In genomic region chr7:18497082-18497481, GRCh38 we compare ENCODE assay signal across 10 cellular contexts. TPM values are rescaled to one million over a fixed set of nuclear protein-coding genes. Genes with fewer than 3 reads are reported as not detected.
A peak's percentile ranks its signal among the peaks of the same experiment; 100 is the strongest.
DNase-seq lines count a peak whose midpoint lies in the region; ATAC-seq and TF ChIP-seq lines count a peak whose summit lies in the region.
"Had no signal": no experiment of that assay in that cellular context is flagged by ENCODE, and none has a peak within 500 bp of the region (broad histone marks: within the 10 kb centered on the region; RNA-seq: fewer than 3 reads in every experiment).

No MANE protein-coding gene starts in this region.

- no peak overlapping the region for H2BK20ac ChIP-seq in H9 (ENCODE audit: low read depth, low read length, poor library complexity, severe bottlenecking)

- H3K9ac ChIP-seq in H9 (ENCODE audit: extremely low read depth, insufficient read length, low read length) (no peak overlapping the region), neural progenitor cell (no peak overlapping the region)

- H3K4me1 Mint-ChIP-seq in Calu3 (ENCODE audit: low read depth, unreplicated experiment) (peaks cover 57% of the 10 kb centered on the region), H9 (peaks cover 48 to 55% of the 10 kb centered on the region in 2 experiments), brain (peaks cover 92% of the 10 kb centered on the region), neural progenitor cell (peaks cover 53% of the 10 kb centered on the region)

- no peak overlapping the region for H4K5ac ChIP-seq in H9 (ENCODE audit: insufficient read length, low read depth, low read length)

- DNase-seq in Calu3: no peak
- no peak for DNase-seq in H9
- no peak for DNase-seq in neural progenitor cell (ENCODE audit: low spot score)
- DNase-seq in Ammon's horn (ENCODE audit: low spot score): no peak
- DNase-seq in stimulated activated naive CD4-positive, alpha-beta T cell (lab: John Stamatoyannopoulos, UW): no peak
- DNase-seq: activated naive CD8-positive, alpha-beta T cell treated with anti-CD3 and anti-CD28 coated beads, Interleukin-2, amount 10 ng/mL, durations not matched to agents 7 days and 5 days; effector memory CD4-positive, alpha-beta T cell; mucosa of descending colon had no signal

- H3K27me3 Mint-ChIP-seq in Calu3 (ENCODE audit: unreplicated experiment) (no peaks in the 10 kb centered on the region), H9 (ENCODE audit: low read depth) (no peaks in the 10 kb centered on the region), brain (peaks cover 9% of the 10 kb centered on the region), neural progenitor cell (ENCODE audit: insufficient read depth, low read depth) (peaks cover 2% of the 10 kb centered on the region)
- H3K27me3 Mint-ChIP-seq: activated naive CD8-positive, alpha-beta T cell treated with anti-CD3 and anti-CD28 coated beads, Interleukin-2, amount 10 ng/mL, durations not matched to agents 7 days and 5 days had no signal

- no CpG with 5 or more reads among the region's 3 CpGs for WGBS in H9 (ENCODE audit: extremely low coverage, insufficient read length, low lambda C conversion rate)

- H3K27ac ChIP-seq in H9 (ENCODE audit: insufficient read length, low read depth, low read length): no peak overlapping the region
- H3K27ac ChIP-seq in neural progenitor cell: no peak overlapping the region

- no peaks in the 10 kb centered on the region for H3K4me1 ChIP-seq in H9 (ENCODE audit: insufficient read depth, low read length)
- peaks cover 34% of the 10 kb centered on the region for H3K4me1 ChIP-seq in neural progenitor cell

- no peak overlapping the region for H4K8ac ChIP-seq in H9 (replicated peaks; ENCODE audit: insufficient read length, low read depth, low read length)

- no peak overlapping the region for H2BK12ac ChIP-seq in H9 (ENCODE audit: insufficient read length, low read depth, low read length)

- H3K36me3 ChIP-seq in neural progenitor cell: no peaks in the 10 kb centered on the region

- no peak overlapping the region for H3K18ac ChIP-seq in H9 (ENCODE audit: insufficient read length, low read depth, low read length)

- no peaks in the 10 kb centered on the region for H3K9me3 ChIP-seq in H9 (ENCODE audit: control insufficient read depth, low read depth, low read length)
- H3K9me3 ChIP-seq in neural progenitor cell (ENCODE audit: low read depth): no peaks in the 10 kb centered on the region
- H3K9me3 ChIP-seq: mucosa of descending colon had no signal

- H3K56ac ChIP-seq in H9 (ENCODE audit: insufficient read length, low read depth, low read length): no peak overlapping the region

- H4K91ac ChIP-seq in H9 (ENCODE audit: insufficient read length, low read depth, low read length): no peak overlapping the region

- intact Hi-C loops in Calu3 (cut with micrococcal nuclease; ENCODE audit: unreplicated experiment): loop anchor here (2.0 to 5.0 kb wide), 2 partner anchors 38 to 95 kb away; no protein-coding TSS in a partner anchor

- ATAC-seq in HG03442 (IDR thresholded peaks at IDR 0.05; ENCODE audit: unreplicated experiment): no peak
- ATAC-seq: mucosa of descending colon had no signal

- H3K9me3 Mint-ChIP-seq in Calu3 (ENCODE audit: low read depth, unreplicated experiment) (no peaks in the 10 kb centered on the region), H9 (no peaks in the 10 kb centered on the region), brain (no peaks in the 10 kb centered on the region), neural progenitor cell (no peaks in the 10 kb centered on the region)
- H3K9me3 Mint-ChIP-seq: activated naive CD8-positive, alpha-beta T cell treated with anti-CD3 and anti-CD28 coated beads, Interleukin-2, amount 10 ng/mL, durations not matched to agents 7 days and 5 days had no signal

- H3K14ac ChIP-seq in H9 (ENCODE audit: insufficient read depth, low read length): no peak overlapping the region

- H4K20me1 ChIP-seq in H9 (ENCODE audit: control insufficient read depth, insufficient read depth, insufficient read length) (no peaks in the 10 kb centered on the region), neural progenitor cell (ENCODE audit: low read depth) (no peaks in the 10 kb centered on the region)

- no peak overlapping the region for H2BK120ac ChIP-seq in H9 (ENCODE audit: low read depth, low read length, poor library complexity, severe bottlenecking)

- H2BK5ac ChIP-seq in H9 (ENCODE audit: insufficient read length, low read length): no peak overlapping the region

- H3K79me2 ChIP-seq in H9 (ENCODE audit: insufficient read depth, low read length) (no peaks in the 10 kb centered on the region), neural progenitor cell (ENCODE audit: low read depth) (no peaks in the 10 kb centered on the region)

- no peaks in the 10 kb centered on the region for H3K79me1 ChIP-seq in H9 (ENCODE audit: insufficient read depth, low read depth, low read length, poor library complexity, severe bottlenecking)

- CTCF ChIA-PET in Calu3 (lab: Charles Lee): interaction anchor here (0.8 to 3.9 kb wide), 10 partner anchors 9 to 144 kb away, joined by 3 to 27 read pairs (median 10); no protein-coding TSS in a partner anchor

- no peak for TF ChIP-seq CTCF in Calu3 (IDR thresholded peaks at IDR 0.05; ENCODE audit: unreplicated experiment)
- TF ChIP-seq CTCF in H9 (conservative IDR thresholded peaks at IDR 0.05): no peak
- no peak for TF ChIP-seq CTCF in brain (conservative IDR thresholded peaks at IDR 0.05)
- TF ChIP-seq CTCF in neural progenitor cell (IDR thresholded peaks at IDR 0.05): no peak

- peaks cover 20% of the 10 kb centered on the region for H3F3A ChIP-seq in neural progenitor cell (ENCODE audit: low read depth)

- H3K4me3 Mint-ChIP-seq in Calu3 (ENCODE audit: low read depth, unreplicated experiment) (peak overlapping the region; percentile 75), H9 (peak overlapping the region; percentile 68 to 82), brain (peak overlapping the region; percentile 83 to 95 (median 89)), neural progenitor cell (peak overlapping the region; percentile 88)
- H3K4me3 Mint-ChIP-seq: activated naive CD8-positive, alpha-beta T cell treated with anti-CD3 and anti-CD28 coated beads, Interleukin-2, amount 10 ng/mL, durations not matched to agents 7 days and 5 days had no signal

- H3K4ac ChIP-seq in H9 (ENCODE audit: low read depth, low read length): no peak overlapping the region

- peak overlapping the region; percentile 90 for H3K27ac Mint-ChIP-seq in Calu3 (ENCODE audit: unreplicated experiment)
- peak overlapping the region in 1 of 3 experiments; percentile 17; a peak in 1 of 7 replicates for H3K27ac Mint-ChIP-seq in H9
- peak overlapping the region; percentile 96 to 99 (median 98) for H3K27ac Mint-ChIP-seq in brain
- no peak overlapping the region for H3K27ac Mint-ChIP-seq in neural progenitor cell
- H3K27ac Mint-ChIP-seq: activated naive CD8-positive, alpha-beta T cell treated with anti-CD3 and anti-CD28 coated beads, Interleukin-2, amount 10 ng/mL, durations not matched to agents 7 days and 5 days had no signal

- no peak overlapping the region for H3K23ac ChIP-seq in H9 (ENCODE audit: insufficient read length, low read depth, low read length)

- H2AFZ ChIP-seq in H9 (ENCODE audit: low read length) (no peak overlapping the region), neural progenitor cell (replicated peaks) (no peak overlapping the region)

- H3K4me2 ChIP-seq in H9 (ENCODE audit: insufficient read depth, insufficient read length, low read length) (peak overlapping the region; percentile 95), neural progenitor cell (peak overlapping the region; percentile 96)

- H3K27me3 ChIP-seq in H9 (ENCODE audit: insufficient read depth, low read length) (no peaks in the 10 kb centered on the region), neural progenitor cell (no peaks in the 10 kb centered on the region)

- H3T11ph ChIP-seq in H9 (ENCODE audit: low read length): no peak overlapping the region

- H2AK5ac ChIP-seq in H9 (ENCODE audit: insufficient read length, low read length): no peak overlapping the region

- peak overlapping the region; percentile 64 for H3K4me3 ChIP-seq in neural progenitor cell
- H3K4me3 ChIP-seq: mucosa of descending colon had no signal

- peaks cover 8% of the 10 kb centered on the region for H3K23me2 ChIP-seq in H9 (ENCODE audit: insufficient read length, low read depth, low read length, poor library complexity, severe bottlenecking)

- no peak overlapping the region for H2BK15ac ChIP-seq in H9 (ENCODE audit: low read depth, low read length)

- H3K36me3 Mint-ChIP-seq in Calu3 (ENCODE audit: insufficient read depth, unreplicated experiment): peaks cover 23% of the 10 kb centered on the region
- H3K36me3 Mint-ChIP-seq in H9 (ENCODE audit: insufficient read depth in 1 of 3, low read depth in 3 of 3): no peaks in the 10 kb centered on the region
- H3K36me3 Mint-ChIP-seq in brain: no peaks in the 10 kb centered on the region
- no peaks in the 10 kb centered on the region for H3K36me3 Mint-ChIP-seq in neural progenitor cell
- H3K36me3 Mint-ChIP-seq: activated naive CD8-positive, alpha-beta T cell treated with anti-CD3 and anti-CD28 coated beads, Interleukin-2, amount 10 ng/mL, durations not matched to agents 7 days and 5 days had no signal

- BruUV-seq in Calu3 (replicated peaks; lab: Mats Ljungman, UMichigan): no TSS peak

RNA-seq across cellular contexts. Expression of gene HDAC9, which starts 1.5 kb away (rescaled TPM):
- 152 and 159 TPM in 2 replicates for total RNA-seq in Calu3 (2022)
- 6.9 and 7.7 TPM in 2 replicates for total RNA-seq in H9 (2021)
- 18.5 TPM for polyA plus RNA-seq in brain (ENCODE audit: insufficient read depth, low read depth, low replicate concordance)
- total RNA-seq in neural progenitor cell (ENCODE audit: low replicate concordance): 16.0 and 28.6 TPM in 2 replicates
